10 cellular contexts compared by ENCODE assay signal in the genomic region with DNA sequence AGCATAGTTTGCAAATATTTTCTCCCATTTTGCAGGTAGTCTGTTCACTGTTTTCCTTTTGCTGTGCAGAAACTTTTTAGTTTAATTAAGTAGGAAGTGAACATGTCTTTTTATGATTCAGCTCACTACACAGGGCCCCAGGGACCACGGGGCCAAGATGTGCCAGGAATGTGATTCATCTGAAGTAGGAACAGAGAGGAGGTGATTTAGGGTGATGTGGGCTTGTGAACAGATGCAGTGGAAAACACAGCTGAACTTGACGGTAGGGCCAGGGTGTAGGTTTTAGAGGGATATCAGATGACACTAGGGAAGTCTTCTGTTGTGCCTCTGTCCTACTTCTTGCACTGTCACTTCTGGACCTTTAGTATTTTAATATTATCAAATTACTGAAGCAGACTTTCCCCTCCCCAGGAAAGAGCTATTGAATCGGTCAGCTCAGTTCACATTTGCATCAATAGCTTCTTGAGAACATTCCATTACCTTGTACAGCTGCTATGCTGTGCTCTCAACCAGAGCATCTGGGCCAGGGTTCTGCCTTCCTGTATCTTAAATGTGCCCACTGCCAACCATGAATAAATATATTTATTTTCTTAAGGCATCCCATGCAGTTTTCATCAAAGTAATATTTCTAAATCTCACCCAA.
DNase-seq lines count a peak whose midpoint lies in the region; ATAC-seq, FAIRE-seq and TF ChIP-seq lines count a peak whose summit lies in the region.
"Had no signal": no experiment of that assay in that cellular context is flagged by ENCODE, and none has a peak within 500 bp of the region (broad histone marks: within the 10 kb centered on the region; RNA-seq: fewer than 3 reads in every experiment).

No MANE protein-coding gene starts in this region.

- 42 to 59% methylated on average over 3 of the region's 3 CpGs for whole genome bisulfite sequencing in lung, 2 donors

- H3K9me3 ChIP-seq in lung (ENCODE audit: control insufficient read depth in 2 of 2, insufficient read depth in 1 of 2, low read length in 1 of 2): no peaks in the 10 kb centered on the region
- H3K9me3 ChIP-seq: spleen had no signal

- peaks cover 0 to 8% of the 10 kb centered on the region in 2 donors for H3K4me1 ChIP-seq in lung (ENCODE audit: control insufficient read depth in 2 of 2, insufficient read depth in 2 of 2, low read length in 2 of 2)

- H3K27me3 Mint-ChIP-seq in activated naive CD8-positive, alpha-beta T cell treated with anti-CD3 and anti-CD28 coated beads, Interleukin-2, amount 50 U/mL, for 24 hours: no peaks in the 10 kb centered on the region

- no peak overlapping the region for H3K27ac ChIP-seq in lung (ENCODE audit: low read depth in 1 of 2, low read length in 1 of 2)
- H3K27ac ChIP-seq: spleen had no signal

- H3K27me3 ChIP-seq in lung (ENCODE audit: control insufficient read depth, insufficient read depth): no peaks in the 10 kb centered on the region
- H3K27me3 ChIP-seq: spleen had no signal

- peaks cover 46% of the 10 kb centered on the region for H3K36me3 Mint-ChIP-seq in activated naive CD8-positive, alpha-beta T cell treated with anti-CD3 and anti-CD28 coated beads, Interleukin-2, amount 50 U/mL, for 24 hours (ENCODE audit: low read depth)

- no peak overlapping the region for H3K4me3 Mint-ChIP-seq in activated naive CD8-positive, alpha-beta T cell treated with anti-CD3 and anti-CD28 coated beads, Interleukin-2, amount 50 U/mL, for 24 hours

- peak overlapping the region; percentile 77 for H3K27ac Mint-ChIP-seq in activated naive CD8-positive, alpha-beta T cell treated with anti-CD3 and anti-CD28 coated beads, Interleukin-2, amount 50 U/mL, for 24 hours

- ATAC-seq in activated naive CD8-positive, alpha-beta T cell treated with anti-CD3 and anti-CD28 coated beads, Interleukin-2, amount 50 U/mL, for 24 hours: peak; percentile 75
- ATAC-seq in lung (ENCODE audit: insufficient read depth, low FRiP score): peak; percentile 37
- ATAC-seq in GM18907 (IDR thresholded peaks at IDR 0.05; ENCODE audit: unreplicated experiment): no peak

- DNase-seq in AG20443 (ENCODE audit: low spot score): peak; percentile 77
- DNase-seq in HCEC 1CT: peak; percentile 84
- peak; percentile 31 for DNase-seq in activated naive CD8-positive, alpha-beta T cell treated with anti-CD3 and anti-CD28 coated beads, Interleukin-2, amount 50 U/mL, for 24 hours
- DNase-seq in lung (ENCODE audit: low spot score): no peak
- no peak for DNase-seq in frontal cortex (ENCODE audit: low spot score in 2 of 2)
- DNase-seq in NCI-H2227 treated with DMSO at 0.1 percent for 48 hours (lab: John Stamatoyannopoulos, UW): no peak
- no peak for DNase-seq in NOMO-1 treated with DMSO at 0.1 percent for 48 hours (lab: John Stamatoyannopoulos, UW; ENCODE audit: unreplicated experiment)
- DNase-seq: spleen had no signal

- H3K4me3 ChIP-seq in lung: no peak overlapping the region
- H3K4me3 ChIP-seq: spleen had no signal

- H3K9me3 Mint-ChIP-seq in activated naive CD8-positive, alpha-beta T cell treated with anti-CD3 and anti-CD28 coated beads, Interleukin-2, amount 50 U/mL, for 24 hours: no peaks in the 10 kb centered on the region

- peaks cover 92% of the 10 kb centered on the region for H3K4me1 Mint-ChIP-seq in activated naive CD8-positive, alpha-beta T cell treated with anti-CD3 and anti-CD28 coated beads, Interleukin-2, amount 50 U/mL, for 24 hours

- FAIRE-seq in frontal cortex (lab: Jason Lieb, UNC): no peak
- FAIRE-seq: GM12892 had no signal

- no peaks in the 10 kb centered on the region for H3K36me3 ChIP-seq in lung (ENCODE audit: control insufficient read depth in 2 of 2, insufficient read depth in 2 of 2, low read length in 2 of 2)

- TF ChIP-seq CTCF in lung (IDR thresholded peaks at IDR 0.05; ENCODE audit: control extremely low read depth, extremely low read depth): no peak

Comparison
In these comparisons a context has a peak if more than half of its experiments do, and no peak if none do; other contexts are left out.
1. DNase-seq: peak in AG20443 (single experiment), HCEC 1CT (single experiment) and activated naive CD8-positive, alpha-beta T cell treated with anti-CD3 and anti-CD28 coated beads, Interleukin-2, amount 50 U/mL, for 24 hours (single experiment); none in lung (single experiment), frontal cortex (0 of 2), NCI-H2227 treated with DMSO at 0.1 percent for 48 hours (single experiment) and NOMO-1 treated with DMSO at 0.1 percent for 48 hours (single experiment).